In the genomic region with DNA sequence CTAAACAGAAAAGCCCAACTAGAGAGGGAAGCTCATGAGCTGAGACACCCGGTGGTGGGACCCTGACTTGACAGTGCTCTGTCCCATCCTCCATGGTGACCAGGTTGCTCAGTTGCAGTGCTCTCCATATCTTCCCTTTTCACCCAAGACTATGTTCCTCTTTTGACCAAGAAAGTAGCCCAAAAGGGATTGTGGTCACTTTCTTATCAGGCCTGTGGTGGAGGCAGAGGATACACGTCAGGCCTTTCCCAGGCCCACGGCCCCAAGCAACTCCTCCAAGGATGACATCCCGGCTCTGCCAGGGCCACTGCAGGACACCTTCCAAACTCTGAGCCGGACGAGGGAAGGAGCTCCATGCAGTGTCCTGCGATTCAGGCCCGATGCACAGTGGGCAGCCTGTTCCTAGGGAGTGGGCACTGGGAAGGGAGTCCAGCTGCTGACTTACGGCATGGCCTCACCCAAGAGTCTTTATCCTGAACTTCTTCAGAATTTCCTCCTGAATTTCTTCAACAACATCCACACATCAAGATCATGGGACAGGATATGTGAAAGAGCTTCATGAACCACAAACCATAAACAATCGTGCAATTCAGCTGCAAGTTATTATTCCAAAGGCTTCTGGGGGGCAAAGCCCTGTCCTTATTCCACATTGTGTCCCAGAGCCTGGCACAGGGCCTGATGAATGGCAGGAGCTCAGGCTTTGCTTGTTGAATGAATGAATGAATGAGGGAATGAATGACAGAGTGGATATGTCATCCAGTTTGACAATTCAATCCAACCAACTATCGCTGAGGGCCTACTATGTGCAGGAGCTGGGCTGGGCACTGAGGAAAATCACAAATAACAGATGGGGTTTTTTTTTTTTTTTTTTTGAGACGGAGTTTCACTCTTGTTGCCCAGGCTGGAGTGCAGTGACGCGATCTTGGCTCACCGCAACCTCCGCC, we compare ENCODE assay signal across 15 cellular contexts. TPM values are rescaled to one million over a fixed set of nuclear protein-coding genes. Genes with fewer than 3 reads are reported as not detected.
DNase-seq lines count a peak whose midpoint lies in the region; ATAC-seq and TF ChIP-seq lines count a peak whose summit lies in the region.
"Had no signal": no experiment of that assay in that cellular context is flagged by ENCODE, and none has a peak within 500 bp of the region (broad histone marks: within the 10 kb centered on the region; RNA-seq: fewer than 3 reads in every experiment).

No MANE protein-coding gene starts in this region.

- H3K79me1 ChIP-seq in neuronal stem cell (ENCODE audit: low read depth, low read length): no peaks in the 10 kb centered on the region

- H2AK5ac ChIP-seq in neuronal stem cell (ENCODE audit: low read depth, low read length): peak overlapping the region; percentile 33

- H3K14ac ChIP-seq in neuronal stem cell (ENCODE audit: low read length): no peak overlapping the region

- no TSS peak for BruUV-seq in PC-3 (replicated peaks; lab: Mats Ljungman, UMichigan)

- no peak overlapping the region for H3K23ac ChIP-seq in neuronal stem cell (ENCODE audit: low read depth, low read length, poor library complexity)

- peaks cover 32% of the 10 kb centered on the region for H3K4me1 Mint-ChIP-seq in activated naive CD8-positive, alpha-beta T cell treated with anti-CD3 and anti-CD28 coated beads, Interleukin-2, amount 50 U/mL, for 24 hours

- POLR2A ChIA-PET in PC-3 (lab: Charles Lee; ENCODE audit: unreplicated experiment): no interaction called here

- no peaks in the 10 kb centered on the region for H3F3A ChIP-seq in PC-3 (ENCODE audit: low read length, unreplicated experiment)

- DNase-seq in ELR (ENCODE audit: low read depth): peak; percentile 63
- DNase-seq in NB4 (ENCODE audit: low read depth): peak; percentile 94
- DNase-seq in choroid plexus epithelial cell (ENCODE audit: low read depth): peak; percentile 77
- DNase-seq in neuronal stem cell (ENCODE audit: low spot score): no peak
- DNase-seq in activated naive CD8-positive, alpha-beta T cell treated with anti-CD3 and anti-CD28 coated beads, Interleukin-2, amount 50 U/mL, for 24 hours: no peak
- no peak for DNase-seq in PC-3
- DNase-seq: activated B cell treated with CpG ODN at 0.5 μM for 24 hours; activated T-cell treated with anti-CD3 and anti-CD28 coated beads, Interleukin-2, amount 50 U/mL, for 1 hour; kidney; NCI-H2029 treated with DMSO at 0.1 percent for 48 hours; Peyer's patch had no signal

- no peaks in the 10 kb centered on the region for H3K27me3 Mint-ChIP-seq in activated naive CD8-positive, alpha-beta T cell treated with anti-CD3 and anti-CD28 coated beads, Interleukin-2, amount 50 U/mL, for 24 hours
- H3K27me3 Mint-ChIP-seq: activated B cell treated with CpG ODN at 0.5 μM for 24 hours had no signal

- H3K27me3 ChIP-seq in neuronal stem cell (ENCODE audit: control insufficient read depth in 3 of 3, insufficient read depth in 3 of 3, low read depth in 1 of 3, low read length in 3 of 3) (no peaks in the 10 kb centered on the region), PC-3 (ENCODE audit: low read length) (no peaks in the 10 kb centered on the region)
- H3K27me3 ChIP-seq: Peyer's patch had no signal

- intact Hi-C loops in PC-3 (cut with micrococcal nuclease): no loop called here

- no peak overlapping the region for H3K4me3 Mint-ChIP-seq in activated naive CD8-positive, alpha-beta T cell treated with anti-CD3 and anti-CD28 coated beads, Interleukin-2, amount 50 U/mL, for 24 hours
- H3K4me3 Mint-ChIP-seq: activated B cell treated with CpG ODN at 0.5 μM for 24 hours, brain had no signal

- no peak overlapping the region for H3K27ac ChIP-seq in neuronal stem cell (replicated peaks; ENCODE audit: low read length)
- H3K27ac ChIP-seq in PC-3 (ENCODE audit: low read length): no peak overlapping the region
- H3K27ac ChIP-seq: parathyroid adenoma had no signal

- no peaks in the 10 kb centered on the region for H3K79me2 ChIP-seq in PC-3 (ENCODE audit: low read length)
- H3K79me2 ChIP-seq: parathyroid adenoma had no signal

- CTCF ChIA-PET in PC-3 (lab: Charles Lee): no interaction called here

- no peak overlapping the region for H2BK12ac ChIP-seq in neuronal stem cell (ENCODE audit: low read length)

- H3K27ac Mint-ChIP-seq in activated naive CD8-positive, alpha-beta T cell treated with anti-CD3 and anti-CD28 coated beads, Interleukin-2, amount 50 U/mL, for 24 hours: no peak overlapping the region
- H3K27ac Mint-ChIP-seq: activated B cell treated with CpG ODN at 0.5 μM for 24 hours, brain had no signal

- no peak overlapping the region for H2BK120ac ChIP-seq in neuronal stem cell (ENCODE audit: low read depth, low read length)

- H4K20me1 ChIP-seq in PC-3 (ENCODE audit: low read length): no peaks in the 10 kb centered on the region

- H3K36me3 Mint-ChIP-seq in activated naive CD8-positive, alpha-beta T cell treated with anti-CD3 and anti-CD28 coated beads, Interleukin-2, amount 50 U/mL, for 24 hours (ENCODE audit: low read depth): no peaks in the 10 kb centered on the region
- H3K36me3 Mint-ChIP-seq: brain had no signal

- no peak for ATAC-seq in activated naive CD8-positive, alpha-beta T cell treated with anti-CD3 and anti-CD28 coated beads, Interleukin-2, amount 50 U/mL, for 24 hours
- ATAC-seq in PC-3: no peak
- no peak for ATAC-seq in GM18870 (IDR thresholded peaks at IDR 0.05; ENCODE audit: unreplicated experiment)
- no peak for ATAC-seq in HG03342 (IDR thresholded peaks at IDR 0.05; ENCODE audit: unreplicated experiment)

- H3K9ac ChIP-seq in neuronal stem cell (ENCODE audit: low read depth, low read length, poor library complexity): peak overlapping the region; percentile 1
- H3K9ac ChIP-seq in PC-3 (ENCODE audit: low read length): no peak overlapping the region
- H3K9ac ChIP-seq: parathyroid adenoma had no signal

- H3K18ac ChIP-seq in neuronal stem cell (ENCODE audit: low read length): no peak overlapping the region

- peaks cover 15 to 18% of the 10 kb centered on the region in 2 donors for H3K4me1 ChIP-seq in neuronal stem cell (ENCODE audit: control insufficient read depth in 2 of 2, insufficient read depth in 1 of 2, low read depth in 1 of 2, low read length in 2 of 2)
- H3K4me1 ChIP-seq in PC-3 (ENCODE audit: insufficient read depth, low read length): no peaks in the 10 kb centered on the region
- H3K4me1 ChIP-seq: parathyroid adenoma had no signal

- no peaks in the 10 kb centered on the region for H3K9me3 Mint-ChIP-seq in activated naive CD8-positive, alpha-beta T cell treated with anti-CD3 and anti-CD28 coated beads, Interleukin-2, amount 50 U/mL, for 24 hours
- H3K9me3 Mint-ChIP-seq: activated B cell treated with CpG ODN at 0.5 μM for 24 hours had no signal

- H3K4me2 ChIP-seq in neuronal stem cell (ENCODE audit: insufficient read depth, low read length, poor library complexity, severe bottlenecking) (no peak overlapping the region), PC-3 (ENCODE audit: low read length) (no peak overlapping the region)

- peak overlapping the region; percentile 26 for H2BK5ac ChIP-seq in neuronal stem cell (ENCODE audit: low read length)

- H3K4ac ChIP-seq in neuronal stem cell (ENCODE audit: low read length): no peak overlapping the region

- no peak overlapping the region for H4K8ac ChIP-seq in neuronal stem cell (ENCODE audit: low read depth, low read length)

- H3K36me3 ChIP-seq in neuronal stem cell (replicated peaks in 1 of 2; ENCODE audit: control insufficient read depth in 2 of 2, insufficient read depth in 2 of 2, low read length in 2 of 2): no peaks in the 10 kb centered on the region
- H3K36me3 ChIP-seq in PC-3 (ENCODE audit: low read depth, low read length): no peaks in the 10 kb centered on the region
- H3K36me3 ChIP-seq: Peyer's patch had no signal

- H3K4me3 ChIP-seq in NB4 (ENCODE audit: low read depth, low read length): no peak overlapping the region
- H3K4me3 ChIP-seq in choroid plexus epithelial cell (ENCODE audit: low read depth, low read length): no peak overlapping the region
- no peak overlapping the region for H3K4me3 ChIP-seq in neuronal stem cell (ENCODE audit: low read length in 2 of 2)
- H3K4me3 ChIP-seq in PC-3 (ENCODE audit: low read length): no peak overlapping the region
- H3K4me3 ChIP-seq: Peyer's patch had no signal

- TF ChIP-seq POLR2A in NB4 (IDR thresholded peaks at IDR 0.05; ENCODE audit: extremely low read depth, insufficient read length): no peak

- WGBS in neuronal stem cell (ENCODE audit: extremely low coverage in 2 of 2, insufficient read length in 2 of 2, insufficient replicate concordance in 1 of 2), 2 donors: no CpG with 5 or more reads among the region's 16 CpGs

- no peaks in the 10 kb centered on the region for H3K9me3 ChIP-seq in neuronal stem cell (replicated peaks in 1 of 2; ENCODE audit: control insufficient read depth in 2 of 2, insufficient read depth in 1 of 2, low read depth in 1 of 2, low read length in 2 of 2)
- H3K9me3 ChIP-seq in PC-3 (ENCODE audit: low read length): no peaks in the 10 kb centered on the region
- H3K9me3 ChIP-seq: Peyer's patch had no signal

- H4K91ac ChIP-seq in neuronal stem cell (ENCODE audit: low read depth, low read length, poor library complexity): no peak overlapping the region

- H2AFZ ChIP-seq in neuronal stem cell (ENCODE audit: low read length) (no peak overlapping the region), PC-3 (ENCODE audit: low read length) (no peak overlapping the region)
- H2AFZ ChIP-seq: parathyroid adenoma had no signal

- no peak overlapping the region for H2BK15ac ChIP-seq in neuronal stem cell (ENCODE audit: low read length)

- no peaks in the 10 kb centered on the region for H3K9me2 ChIP-seq in PC-3 (replicated peaks; ENCODE audit: low read length)

- peak; percentile 32 for TF ChIP-seq CTCF in NB4 (IDR thresholded peaks at IDR 0.05; ENCODE audit: low read depth, low read length)
- TF ChIP-seq CTCF in choroid plexus epithelial cell (conservative IDR thresholded peaks at IDR 0.05; ENCODE audit: low read depth, low read length): no peak
- TF ChIP-seq CTCF in PC-3 (conservative IDR thresholded peaks at IDR 0.05; ENCODE audit: low read depth, low read length): no peak

RNA-seq across cellular contexts. Expression of gene MYH9, which starts 36.0 kb away (rescaled TPM):
- 60.4 TPM for polyA plus RNA-seq in neuronal stem cell (2013, experiment 1 of 2)
- polyA plus RNA-seq in neuronal stem cell (2013, experiment 2 of 2): 59.3 TPM
- 357 and 546 TPM in 2 replicates for total RNA-seq in PC-3 (2014; rRNA removed)

RNA-seq across cellular contexts. Expression of gene TXN2, which starts 57.7 kb away (rescaled TPM):
- 68.5 TPM for polyA plus RNA-seq in neuronal stem cell (2013, experiment 1 of 2)
- polyA plus RNA-seq in neuronal stem cell (2013, experiment 2 of 2): 67.9 TPM
- 49.6 and 52.5 TPM in 2 replicates for total RNA-seq in PC-3 (2014; rRNA removed)

Comparison
In these comparisons a context has a peak if more than half of its experiments do, and no peak if none do; other contexts are left out.
1. DNase-seq: peak in ELR (single experiment), NB4 (single experiment) and choroid plexus epithelial cell (single experiment); none in neuronal stem cell (single experiment), activated naive CD8-positive, alpha-beta T cell treated with anti-CD3 and anti-CD28 coated beads, Interleukin-2, amount 50 U/mL, for 24 hours (single experiment) and PC-3 (single experiment).